ENCODE assay signal across 1 cellular context in the genomic region with DNA sequence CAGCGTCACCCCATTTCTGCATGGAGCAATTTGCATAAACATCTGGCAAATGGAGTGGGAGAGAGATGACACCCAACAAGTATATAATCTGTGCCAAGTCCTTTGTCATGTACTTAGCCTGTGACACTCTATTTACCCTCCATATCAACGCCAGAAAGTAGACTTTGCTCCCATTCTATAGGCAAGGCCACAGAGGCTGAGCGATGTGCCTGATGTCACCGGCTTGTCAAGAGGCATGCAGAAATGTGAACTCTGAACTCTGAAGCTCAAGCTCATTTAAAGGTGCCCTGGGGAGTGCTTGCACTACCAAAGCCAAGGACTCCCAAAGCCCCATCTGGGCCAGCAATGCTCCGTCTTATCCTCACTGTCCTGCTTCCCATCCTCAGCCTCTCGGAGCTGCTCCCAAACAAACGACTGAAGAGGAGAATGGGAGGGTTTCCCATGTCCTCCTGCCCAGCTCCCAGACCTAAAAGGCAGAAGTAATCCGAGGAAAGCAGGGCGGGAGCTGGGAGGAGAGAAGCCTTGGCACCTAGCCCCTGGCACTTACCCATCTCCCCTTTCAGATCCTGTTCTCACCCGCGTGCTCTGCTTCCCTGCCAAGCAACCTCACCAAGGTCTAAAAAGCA.
TF ChIP-seq lines count a peak whose summit lies in the region.

No MANE protein-coding gene starts in this region.

TF ChIP-seq in HepG2, 621 proteins besides CTCF, POLR2A, EP300 and RAD21 (continued from another document and continues in another):
- TF ChIP-seq, protein P1, sequence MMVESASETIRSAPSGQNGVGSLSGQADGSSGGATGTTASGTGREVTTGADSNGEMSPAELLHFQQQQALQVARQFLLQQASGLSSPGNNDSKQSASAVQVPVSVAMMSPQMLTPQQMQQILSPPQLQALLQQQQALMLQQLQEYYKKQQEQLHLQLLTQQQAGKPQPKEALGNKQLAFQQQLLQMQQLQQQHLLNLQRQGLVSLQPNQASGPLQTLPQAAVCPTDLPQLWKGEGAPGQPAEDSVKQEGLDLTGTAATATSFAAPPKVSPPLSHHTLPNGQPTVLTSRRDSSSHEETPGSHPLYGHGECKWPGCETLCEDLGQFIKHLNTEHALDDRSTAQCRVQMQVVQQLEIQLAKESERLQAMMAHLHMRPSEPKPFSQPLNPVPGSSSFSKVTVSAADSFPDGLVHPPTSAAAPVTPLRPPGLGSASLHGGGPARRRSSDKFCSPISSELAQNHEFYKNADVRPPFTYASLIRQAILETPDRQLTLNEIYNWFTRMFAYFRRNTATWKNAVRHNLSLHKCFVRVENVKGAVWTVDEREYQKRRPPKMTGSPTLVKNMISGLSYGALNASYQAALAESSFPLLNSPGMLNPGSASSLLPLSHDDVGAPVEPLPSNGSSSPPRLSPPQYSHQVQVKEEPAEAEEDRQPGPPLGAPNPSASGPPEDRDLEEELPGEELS (CRISPR knock-in tag; IDR thresholded peaks at IDR 0.05) = peak; percentile 87
- TF ChIP-seq ZNF382 (CRISPR knock-in tag; IDR thresholded peaks at IDR 0.05; ENCODE audit: borderline replicate concordance) = no peak
- TF ChIP-seq SKI (IDR thresholded peaks at IDR 0.05; ENCODE audit: partially characterized antibody) = peak; percentile 50
- TF ChIP-seq ZNF557 (CRISPR knock-in tag; IDR thresholded peaks at IDR 0.05) = 0 out of 2 replicates have a peak, but pooled peaks have one; percentile 39
- TF ChIP-seq, protein P2, sequence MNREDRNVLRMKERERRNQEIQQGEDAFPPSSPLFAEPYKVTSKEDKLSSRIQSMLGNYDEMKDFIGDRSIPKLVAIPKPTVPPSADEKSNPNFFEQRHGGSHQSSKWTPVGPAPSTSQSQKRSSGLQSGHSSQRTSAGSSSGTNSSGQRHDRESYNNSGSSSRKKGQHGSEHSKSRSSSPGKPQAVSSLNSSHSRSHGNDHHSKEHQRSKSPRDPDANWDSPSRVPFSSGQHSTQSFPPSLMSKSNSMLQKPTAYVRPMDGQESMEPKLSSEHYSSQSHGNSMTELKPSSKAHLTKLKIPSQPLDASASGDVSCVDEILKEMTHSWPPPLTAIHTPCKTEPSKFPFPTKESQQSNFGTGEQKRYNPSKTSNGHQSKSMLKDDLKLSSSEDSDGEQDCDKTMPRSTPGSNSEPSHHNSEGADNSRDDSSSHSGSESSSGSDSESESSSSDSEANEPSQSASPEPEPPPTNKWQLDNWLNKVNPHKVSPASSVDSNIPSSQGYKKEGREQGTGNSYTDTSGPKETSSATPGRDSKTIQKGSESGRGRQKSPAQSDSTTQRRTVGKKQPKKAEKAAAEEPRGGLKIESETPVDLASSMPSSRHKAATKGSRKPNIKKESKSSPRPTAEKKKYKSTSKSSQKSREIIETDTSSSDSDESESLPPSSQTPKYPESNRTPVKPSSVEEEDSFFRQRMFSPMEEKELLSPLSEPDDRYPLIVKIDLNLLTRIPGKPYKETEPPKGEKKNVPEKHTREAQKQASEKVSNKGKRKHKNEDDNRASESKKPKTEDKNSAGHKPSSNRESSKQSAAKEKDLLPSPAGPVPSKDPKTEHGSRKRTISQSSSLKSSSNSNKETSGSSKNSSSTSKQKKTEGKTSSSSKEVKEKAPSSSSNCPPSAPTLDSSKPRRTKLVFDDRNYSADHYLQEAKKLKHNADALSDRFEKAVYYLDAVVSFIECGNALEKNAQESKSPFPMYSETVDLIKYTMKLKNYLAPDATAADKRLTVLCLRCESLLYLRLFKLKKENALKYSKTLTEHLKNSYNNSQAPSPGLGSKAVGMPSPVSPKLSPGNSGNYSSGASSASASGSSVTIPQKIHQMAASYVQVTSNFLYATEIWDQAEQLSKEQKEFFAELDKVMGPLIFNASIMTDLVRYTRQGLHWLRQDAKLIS (CRISPR knock-in tag; IDR thresholded peaks at IDR 0.05) = no peak
- peak; percentile 42; the same call in 1 of the 2 replicates for TF ChIP-seq ZNF543 (CRISPR knock-in tag; IDR thresholded peaks at IDR 0.05)
- peak; percentile 66; the same call in 1 of the 2 replicates for TF ChIP-seq RXRA (CRISPR knock-in tag; IDR thresholded peaks at IDR 0.05)
- no peak for TF ChIP-seq PCBP1 (IDR thresholded peaks at IDR 0.05; ENCODE audit: borderline replicate concordance, low read depth, low read length)
- TF ChIP-seq CENPX (CRISPR knock-in tag; IDR thresholded peaks at IDR 0.05) = no peak
- TF ChIP-seq, protein P3, sequence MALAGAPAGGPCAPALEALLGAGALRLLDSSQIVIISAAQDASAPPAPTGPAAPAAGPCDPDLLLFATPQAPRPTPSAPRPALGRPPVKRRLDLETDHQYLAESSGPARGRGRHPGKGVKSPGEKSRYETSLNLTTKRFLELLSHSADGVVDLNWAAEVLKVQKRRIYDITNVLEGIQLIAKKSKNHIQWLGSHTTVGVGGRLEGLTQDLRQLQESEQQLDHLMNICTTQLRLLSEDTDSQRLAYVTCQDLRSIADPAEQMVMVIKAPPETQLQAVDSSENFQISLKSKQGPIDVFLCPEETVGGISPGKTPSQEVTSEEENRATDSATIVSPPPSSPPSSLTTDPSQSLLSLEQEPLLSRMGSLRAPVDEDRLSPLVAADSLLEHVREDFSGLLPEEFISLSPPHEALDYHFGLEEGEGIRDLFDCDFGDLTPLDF (CRISPR knock-in tag; IDR thresholded peaks at IDR 0.05) = no peak
- peak; percentile 78 for TF ChIP-seq NR2F6 (IDR thresholded peaks at IDR 0.05)
- peak; percentile 93 for TF ChIP-seq NR2F6 (CRISPR knock-in tag; IDR thresholded peaks at IDR 0.05)
- TF ChIP-seq ZNF180 (CRISPR knock-in tag; IDR thresholded peaks at IDR 0.05; ENCODE audit: borderline replicate concordance, low read depth) = no peak
- TF ChIP-seq ZNF615 (CRISPR knock-in tag; IDR thresholded peaks at IDR 0.05; ENCODE audit: borderline replicate concordance) = no peak
- TF ChIP-seq, protein P4, sequence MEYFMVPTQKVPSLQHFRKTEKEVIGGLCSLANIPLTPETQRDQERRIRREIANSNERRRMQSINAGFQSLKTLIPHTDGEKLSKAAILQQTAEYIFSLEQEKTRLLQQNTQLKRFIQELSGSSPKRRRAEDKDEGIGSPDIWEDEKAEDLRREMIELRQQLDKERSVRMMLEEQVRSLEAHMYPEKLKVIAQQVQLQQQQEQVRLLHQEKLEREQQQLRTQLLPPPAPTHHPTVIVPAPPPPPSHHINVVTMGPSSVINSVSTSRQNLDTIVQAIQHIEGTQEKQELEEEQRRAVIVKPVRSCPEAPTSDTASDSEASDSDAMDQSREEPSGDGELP (IDR thresholded peaks at IDR 0.05; ENCODE audit: borderline replicate concordance, low read depth) = 0 out of 2 replicates have a peak, but pooled peaks have one; percentile 55
- 0 out of 2 replicates have a peak, but pooled peaks have one; percentile 39 for TF ChIP-seq SIN3A (IDR thresholded peaks at IDR 0.05; ENCODE audit: borderline replicate concordance, low read depth, low read length)
- no peak for TF ChIP-seq IKZF4 (CRISPR knock-in tag; IDR thresholded peaks at IDR 0.05; ENCODE audit: borderline replicate concordance, low read depth, not compliant biosample characterization)
- peak; percentile 53; the same call in 1 of the 2 replicates for TF ChIP-seq ZNF501 (CRISPR knock-in tag; IDR thresholded peaks at IDR 0.05)
- TF ChIP-seq JARID2 (CRISPR knock-in tag; IDR thresholded peaks at IDR 0.05; ENCODE audit: insufficient replicate concordance) = peak; percentile 34
- TF ChIP-seq KDM5B (CRISPR knock-in tag; IDR thresholded peaks at IDR 0.05; ENCODE audit: borderline replicate concordance) = peak; percentile 25; the same call in 1 of the 2 replicates
- TF ChIP-seq ZNF441 (CRISPR knock-in tag; IDR thresholded peaks at IDR 0.05; ENCODE audit: borderline replicate concordance) = peak; percentile 75
- TF ChIP-seq ZNF326 (CRISPR knock-in tag; IDR thresholded peaks at IDR 0.05; ENCODE audit: borderline replicate concordance) = no peak
- no peak for TF ChIP-seq SETDB1 (CRISPR knock-in tag; IDR thresholded peaks at IDR 0.05; ENCODE audit: borderline replicate concordance)
- TF ChIP-seq SMC3 (IDR thresholded peaks at IDR 0.05; ENCODE audit: low read length) = peak; percentile 29; the same call in 1 of the 2 replicates
- TF ChIP-seq, protein P5, sequence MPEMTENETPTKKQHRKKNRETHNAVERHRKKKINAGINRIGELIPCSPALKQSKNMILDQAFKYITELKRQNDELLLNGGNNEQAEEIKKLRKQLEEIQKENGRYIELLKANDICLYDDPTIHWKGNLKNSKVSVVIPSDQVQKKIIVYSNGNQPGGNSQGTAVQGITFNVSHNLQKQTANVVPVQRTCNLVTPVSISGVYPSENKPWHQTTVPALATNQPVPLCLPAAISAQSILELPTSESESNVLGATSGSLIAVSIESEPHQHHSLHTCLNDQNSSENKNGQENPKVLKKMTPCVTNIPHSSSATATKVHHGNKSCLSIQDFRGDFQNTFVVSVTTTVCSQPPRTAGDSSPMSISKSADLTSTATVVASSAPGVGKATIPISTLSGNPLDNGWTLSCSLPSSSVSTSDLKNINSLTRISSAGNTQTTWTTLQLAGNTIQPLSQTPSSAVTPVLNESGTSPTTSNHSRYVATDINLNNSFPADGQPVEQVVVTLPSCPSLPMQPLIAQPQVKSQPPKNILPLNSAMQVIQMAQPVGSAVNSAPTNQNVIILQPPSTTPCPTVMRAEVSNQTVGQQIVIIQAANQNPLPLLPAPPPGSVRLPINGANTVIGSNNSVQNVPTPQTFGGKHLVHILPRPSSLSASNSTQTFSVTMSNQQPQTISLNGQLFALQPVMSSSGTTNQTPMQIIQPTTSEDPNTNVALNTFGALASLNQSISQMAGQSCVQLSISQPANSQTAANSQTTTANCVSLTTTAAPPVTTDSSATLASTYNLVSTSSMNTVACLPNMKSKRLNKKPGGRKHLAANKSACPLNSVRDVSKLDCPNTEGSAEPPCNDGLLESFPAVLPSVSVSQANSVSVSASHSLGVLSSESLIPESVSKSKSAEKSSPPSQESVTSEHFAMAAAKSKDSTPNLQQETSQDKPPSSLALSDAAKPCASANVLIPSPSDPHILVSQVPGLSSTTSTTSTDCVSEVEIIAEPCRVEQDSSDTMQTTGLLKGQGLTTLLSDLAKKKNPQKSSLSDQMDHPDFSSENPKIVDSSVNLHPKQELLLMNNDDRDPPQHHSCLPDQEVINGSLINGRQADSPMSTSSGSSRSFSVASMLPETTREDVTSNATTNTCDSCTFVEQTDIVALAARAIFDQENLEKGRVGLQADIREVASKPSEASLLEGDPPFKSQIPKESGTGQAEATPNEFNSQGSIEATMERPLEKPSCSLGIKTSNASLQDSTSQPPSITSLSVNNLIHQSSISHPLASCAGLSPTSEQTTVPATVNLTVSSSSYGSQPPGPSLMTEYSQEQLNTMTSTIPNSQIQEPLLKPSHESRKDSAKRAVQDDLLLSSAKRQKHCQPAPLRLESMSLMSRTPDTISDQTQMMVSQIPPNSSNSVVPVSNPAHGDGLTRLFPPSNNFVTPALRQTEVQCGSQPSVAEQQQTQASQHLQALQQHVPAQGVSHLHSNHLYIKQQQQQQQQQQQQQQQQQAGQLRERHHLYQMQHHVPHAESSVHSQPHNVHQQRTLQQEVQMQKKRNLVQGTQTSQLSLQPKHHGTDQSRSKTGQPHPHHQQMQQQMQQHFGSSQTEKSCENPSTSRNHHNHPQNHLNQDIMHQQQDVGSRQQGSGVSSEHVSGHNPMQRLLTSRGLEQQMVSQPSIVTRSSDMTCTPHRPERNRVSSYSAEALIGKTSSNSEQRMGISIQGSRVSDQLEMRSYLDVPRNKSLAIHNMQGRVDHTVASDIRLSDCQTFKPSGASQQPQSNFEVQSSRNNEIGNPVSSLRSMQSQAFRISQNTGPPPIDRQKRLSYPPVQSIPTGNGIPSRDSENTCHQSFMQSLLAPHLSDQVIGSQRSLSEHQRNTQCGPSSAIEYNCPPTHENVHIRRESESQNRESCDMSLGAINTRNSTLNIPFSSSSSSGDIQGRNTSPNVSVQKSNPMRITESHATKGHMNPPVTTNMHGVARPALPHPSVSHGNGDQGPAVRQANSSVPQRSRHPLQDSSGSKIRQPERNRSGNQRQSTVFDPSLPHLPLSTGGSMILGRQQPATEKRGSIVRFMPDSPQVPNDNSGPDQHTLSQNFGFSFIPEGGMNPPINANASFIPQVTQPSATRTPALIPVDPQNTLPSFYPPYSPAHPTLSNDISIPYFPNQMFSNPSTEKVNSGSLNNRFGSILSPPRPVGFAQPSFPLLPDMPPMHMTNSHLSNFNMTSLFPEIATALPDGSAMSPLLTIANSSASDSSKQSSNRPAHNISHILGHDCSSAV (CRISPR knock-in tag; IDR thresholded peaks at IDR 0.05; ENCODE audit: borderline replicate concordance) = no peak
- TF ChIP-seq ZNF282 (IDR thresholded peaks at IDR 0.05; ENCODE audit: partially characterized antibody) = no peak
- no peak for TF ChIP-seq SRF (IDR thresholded peaks at IDR 0.05; ENCODE audit: low read depth, low read length)
- no peak for TF ChIP-seq ZNF20 (CRISPR knock-in tag; IDR thresholded peaks at IDR 0.05)
- 0 out of 2 replicates have a peak, but pooled peaks have one; percentile 79 for TF ChIP-seq SNAPC2 (CRISPR knock-in tag; IDR thresholded peaks at IDR 0.05)
- peak; percentile 93 for TF ChIP-seq SAP130 (CRISPR knock-in tag; IDR thresholded peaks at IDR 0.05; ENCODE audit: low read depth)
- peak; percentile 53; the same call in 1 of the 2 replicates for TF ChIP-seq SMAD3 (CRISPR knock-in tag; IDR thresholded peaks at IDR 0.05)
- no peak for TF ChIP-seq TRIM24 (CRISPR knock-in tag; IDR thresholded peaks at IDR 0.05)
- peak; percentile 85 for TF ChIP-seq NCOR1 (IDR thresholded peaks at IDR 0.05; ENCODE audit: borderline replicate concordance, low read length)
- TF ChIP-seq KDM6A (CRISPR knock-in tag; IDR thresholded peaks at IDR 0.05; ENCODE audit: low read depth) = peak; percentile 95
- TF ChIP-seq, protein P6, sequence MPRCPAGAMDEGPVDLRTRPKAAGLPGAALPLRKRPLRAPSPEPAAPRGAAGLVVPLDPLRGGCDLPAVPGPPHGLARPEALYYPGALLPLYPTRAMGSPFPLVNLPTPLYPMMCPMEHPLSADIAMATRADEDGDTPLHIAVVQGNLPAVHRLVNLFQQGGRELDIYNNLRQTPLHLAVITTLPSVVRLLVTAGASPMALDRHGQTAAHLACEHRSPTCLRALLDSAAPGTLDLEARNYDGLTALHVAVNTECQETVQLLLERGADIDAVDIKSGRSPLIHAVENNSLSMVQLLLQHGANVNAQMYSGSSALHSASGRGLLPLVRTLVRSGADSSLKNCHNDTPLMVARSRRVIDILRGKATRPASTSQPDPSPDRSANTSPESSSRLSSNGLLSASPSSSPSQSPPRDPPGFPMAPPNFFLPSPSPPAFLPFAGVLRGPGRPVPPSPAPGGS (CRISPR knock-in tag; IDR thresholded peaks at IDR 0.05) = peak; percentile 48; the same call in 1 of the 2 replicates
- no peak; the same call in 1 of the 2 replicates for TF ChIP-seq ZBTB1 (CRISPR knock-in tag; IDR thresholded peaks at IDR 0.05; ENCODE audit: borderline replicate concordance)
- TF ChIP-seq RARG (CRISPR knock-in tag; IDR thresholded peaks at IDR 0.05; ENCODE audit: low read depth) = no peak
- TF ChIP-seq, protein P7, sequence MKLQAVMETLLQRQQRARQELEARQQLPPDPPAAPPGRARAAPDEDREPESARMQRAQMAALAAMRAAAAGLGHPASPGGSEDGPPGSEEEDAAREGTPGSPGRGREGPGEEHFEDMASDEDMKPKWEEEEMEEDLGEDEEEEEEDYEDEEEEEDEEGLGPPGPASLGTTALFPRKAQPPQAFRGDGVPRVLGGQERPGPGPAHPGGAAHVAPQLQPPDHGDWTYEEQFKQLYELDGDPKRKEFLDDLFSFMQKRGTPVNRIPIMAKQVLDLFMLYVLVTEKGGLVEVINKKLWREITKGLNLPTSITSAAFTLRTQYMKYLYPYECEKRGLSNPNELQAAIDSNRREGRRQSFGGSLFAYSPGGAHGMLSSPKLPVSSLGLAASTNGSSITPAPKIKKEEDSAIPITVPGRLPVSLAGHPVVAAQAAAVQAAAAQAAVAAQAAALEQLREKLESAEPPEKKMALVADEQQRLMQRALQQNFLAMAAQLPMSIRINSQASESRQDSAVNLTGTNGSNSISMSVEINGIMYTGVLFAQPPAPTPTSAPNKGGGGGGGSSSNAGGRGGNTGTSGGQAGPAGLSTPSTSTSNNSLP (IDR thresholded peaks at IDR 0.05; ENCODE audit: low read depth, low read length) = peak; percentile 74; the same call in 1 of the 2 replicates
